Comparison of ENCODE assay signal across 18 cellular contexts in genomic region chr14:99067141-99067920, GRCh38.
"Had no signal": no experiment of that assay in that cellular context is flagged by ENCODE, and none has a peak within 500 bp of the region (broad histone marks: within the 10 kb centered on the region; RNA-seq: fewer than 3 reads in every experiment).

No MANE protein-coding gene starts in this region.

- H3K36me3 ChIP-seq: cardiac muscle cell, gastrocnemius medialis, left ventricle myocardium inferior, right atrium auricular region, stomach, thoracic aorta, upper lobe of right lung had no signal

- H3K36me3 Mint-ChIP-seq: activated CD8-positive, alpha-beta memory T cell treated with anti-CD3 and anti-CD28 coated beads, Interleukin-2, amount 10 ng/mL, durations not matched to agents 7 days and 5 days; activated naive CD8-positive, alpha-beta T cell; natural killer cell treated with Interleukin-12 subunit alpha and Interleukin-12 subunit beta and Interleukin-15 and Interleukin-18, amount 100 ng/mL, for 72 hours had no signal

- H3K27ac ChIP-seq: cardiac muscle cell, dorsolateral prefrontal cortex, gastrocnemius medialis, left ventricle myocardium inferior, right atrium auricular region, stomach, thoracic aorta, upper lobe of right lung had no signal

- H3K27ac Mint-ChIP-seq: activated CD8-positive, alpha-beta memory T cell treated with anti-CD3 and anti-CD28 coated beads, Interleukin-2, amount 10 ng/mL, durations not matched to agents 7 days and 5 days; activated naive CD8-positive, alpha-beta T cell; natural killer cell treated with Interleukin-12 subunit alpha and Interleukin-12 subunit beta and Interleukin-15 and Interleukin-18, amount 100 ng/mL, for 72 hours; progenitor cell of endocrine pancreas had no signal

- FAIRE-seq: TTC549 had no signal

- H3K27me3 ChIP-seq: cardiac muscle cell, gastrocnemius medialis, right atrium auricular region, upper lobe of right lung had no signal

- H3K4me3 Mint-ChIP-seq: activated CD8-positive, alpha-beta memory T cell treated with anti-CD3 and anti-CD28 coated beads, Interleukin-2, amount 10 ng/mL, durations not matched to agents 7 days and 5 days; activated naive CD8-positive, alpha-beta T cell; natural killer cell treated with Interleukin-12 subunit alpha and Interleukin-12 subunit beta and Interleukin-15 and Interleukin-18, amount 100 ng/mL, for 72 hours had no signal

- H3K27me3 Mint-ChIP-seq: activated naive CD8-positive, alpha-beta T cell; natural killer cell treated with Interleukin-12 subunit alpha and Interleukin-12 subunit beta and Interleukin-15 and Interleukin-18, amount 100 ng/mL, for 72 hours; progenitor cell of endocrine pancreas had no signal

- H3K9me3 ChIP-seq: gastrocnemius medialis had no signal

- DNase-seq: activated CD4-positive, alpha-beta T cell treated with anti-CD3 and anti-CD28 coated beads, Interleukin-2, amount 50 U/mL, for 4 hours; activated CD8-positive, alpha-beta memory T cell treated with anti-CD3 and anti-CD28 coated beads, Interleukin-2, amount 10 ng/mL, durations not matched to agents 7 days and 5 days; dorsolateral prefrontal cortex; gastrocnemius medialis; left ventricle myocardium inferior; mesenchymal stem cell; occipital lobe; stimulated activated CD4-positive, alpha-beta T cell treated with anti-CD3 and anti-CD28 coated beads, Interleukin-15, amount 100 ng/mL, for 24 hours; stimulated activated CD4-positive, alpha-beta T cell treated with anti-CD3 and anti-CD28 coated beads, Interleukin-2, amount 100 ng/mL, for 48 hours; stomach; upper lobe of right lung had no signal

- H3K4me3 ChIP-seq: cardiac muscle cell, dorsolateral prefrontal cortex, gastrocnemius medialis, left ventricle myocardium inferior, right atrium auricular region, stomach, thoracic aorta, upper lobe of right lung had no signal

- H3K4me1 ChIP-seq: gastrocnemius medialis, left ventricle myocardium inferior, right atrium auricular region, stomach, upper lobe of right lung had no signal

- H3K9me3 Mint-ChIP-seq: natural killer cell treated with Interleukin-12 subunit alpha and Interleukin-12 subunit beta and Interleukin-15 and Interleukin-18, amount 100 ng/mL, for 72 hours had no signal
